In the genomic region with DNA sequence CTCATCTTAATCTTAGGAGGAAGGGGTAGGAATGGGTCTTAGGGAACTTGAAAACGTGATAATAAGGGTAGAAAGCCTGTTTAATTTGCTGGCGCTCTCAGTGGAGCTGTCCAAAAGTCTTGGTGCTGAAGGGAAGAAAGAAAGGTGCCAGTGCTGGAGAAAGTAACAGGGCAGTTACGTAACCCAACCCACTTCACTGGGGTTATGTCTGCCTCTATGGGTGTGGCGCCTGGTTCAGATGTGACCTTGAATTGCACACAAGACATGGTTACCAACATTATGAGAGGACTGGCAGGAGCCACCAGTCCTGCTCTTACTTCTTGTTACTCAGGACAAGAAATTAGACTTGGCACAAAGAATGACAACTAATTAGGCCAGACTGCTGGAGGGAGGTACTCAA, we compare ENCODE assay signal across 12 cellular contexts. TPM values are rescaled to one million over a fixed set of nuclear protein-coding genes. Genes with fewer than 3 reads are reported as not detected.
DNase-seq lines count a peak whose midpoint lies in the region; ATAC-seq and TF ChIP-seq lines count a peak whose summit lies in the region.
"Had no signal": no experiment of that assay in that cellular context is flagged by ENCODE, and none has a peak within 500 bp of the region (broad histone marks: within the 10 kb centered on the region; RNA-seq: fewer than 3 reads in every experiment).

No MANE protein-coding gene starts in this region.

- no peaks in the 10 kb centered on the region for H3K79me2 ChIP-seq in GM23338 (replicated peaks; ENCODE audit: insufficient read depth)

- H4K20me1 ChIP-seq in GM23338 (replicated peaks; ENCODE audit: insufficient read depth): 0 out of 2 replicates have a peak, but pooled peaks cover 3% of the 10 kb centered on the region

- TF ChIP-seq CTCF in GM23338 (conservative IDR thresholded peaks at IDR 0.05; ENCODE audit: low read depth in 2 of 2) (no peak), neural crest cell (conservative IDR thresholded peaks at IDR 0.05) (no peak)

- H3K36me3 Mint-ChIP-seq in GM23338 (ENCODE audit: low read depth) (no peaks in the 10 kb centered on the region), neural crest cell (ENCODE audit: low read depth) (no peaks in the 10 kb centered on the region)
- H3K36me3 Mint-ChIP-seq: stimulated activated effector memory CD8-positive, alpha-beta T cell treated with anti-CD3 and anti-CD28 coated beads, Interleukin-12 subunit alpha, Interleukin-12 subunit beta, amount 100 ng/mL, for 72 hours had no signal

- H3K27me3 Mint-ChIP-seq in GM23338 (ENCODE audit: insufficient read depth, low read depth, poor library complexity): peaks cover 32% of the 10 kb centered on the region
- H3K27me3 Mint-ChIP-seq in neural crest cell (ENCODE audit: low read depth): peaks cover 96% of the 10 kb centered on the region

- H3K4me1 ChIP-seq in GM23338 (ENCODE audit: insufficient read depth): peaks cover 22% of the 10 kb centered on the region
- H3K4me1 ChIP-seq: left ventricle myocardium inferior, Peyer's patch had no signal

- H3K4me1 Mint-ChIP-seq in GM23338 (peaks cover 26% of the 10 kb centered on the region), neural crest cell (peaks cover 2% of the 10 kb centered on the region)

- H3K4me2 ChIP-seq in GM23338: no peak overlapping the region

- H3K27ac Mint-ChIP-seq in GM23338 (no peak overlapping the region), neural crest cell (ENCODE audit: unreplicated experiment) (no peak overlapping the region)
- H3K27ac Mint-ChIP-seq: HFFc6; stimulated activated effector memory CD8-positive, alpha-beta T cell treated with anti-CD3 and anti-CD28 coated beads, Interleukin-12 subunit alpha, Interleukin-12 subunit beta, amount 100 ng/mL, for 72 hours had no signal

- H2AFZ ChIP-seq in GM23338: no peak overlapping the region

- H3K4me3 Mint-ChIP-seq in GM23338 (no peak overlapping the region), neural crest cell (no peak overlapping the region)
- H3K4me3 Mint-ChIP-seq: HFFc6; stimulated activated effector memory CD8-positive, alpha-beta T cell treated with anti-CD3 and anti-CD28 coated beads, Interleukin-12 subunit alpha, Interleukin-12 subunit beta, amount 100 ng/mL, for 72 hours had no signal

- H3F3A ChIP-seq in GM23338 (replicated peaks; ENCODE audit: low read depth): 0 out of 2 replicates have a peak, but pooled peaks cover 3% of the 10 kb centered on the region

- ATAC-seq in GM23338 (peak; percentile 20), HG03442 (IDR thresholded peaks at IDR 0.05; ENCODE audit: unreplicated experiment) (no peak)
- ATAC-seq: stimulated activated effector memory CD8-positive, alpha-beta T cell treated with anti-CD3 and anti-CD28 coated beads, Interleukin-12 subunit alpha, Interleukin-12 subunit beta, amount 100 ng/mL, for 72 hours had no signal

- no peak overlapping the region for H3K27ac ChIP-seq in GM23338 (ENCODE audit: low read depth)
- H3K27ac ChIP-seq: left ventricle myocardium inferior, Peyer's patch, skin epidermis had no signal

- H3K27me3 ChIP-seq in GM23338 (ENCODE audit: insufficient read depth): peaks cover 64% of the 10 kb centered on the region
- H3K27me3 ChIP-seq: Peyer's patch had no signal

- peak; percentile 75 for DNase-seq in GM23338 (ENCODE audit: low spot score)
- peak; percentile 21 for DNase-seq in NCI-H226
- peak; percentile 44 for DNase-seq in dermis blood vessel endothelial cell
- peak; percentile 39 for DNase-seq in neural crest cell (ENCODE audit: low read depth, low spot score)
- no peak for DNase-seq in putamen (ENCODE audit: low spot score)
- DNase-seq in NCI-H2171 treated with DMSO at 0.1 percent for 48 hours (lab: John Stamatoyannopoulos, UW): no peak
- DNase-seq: HFFc6, left ventricle myocardium inferior, Peyer's patch had no signal

- no peaks in the 10 kb centered on the region for H3K36me3 ChIP-seq in GM23338 (ENCODE audit: insufficient read depth)
- H3K36me3 ChIP-seq: left ventricle myocardium inferior, Peyer's patch had no signal

- H3K4me3 ChIP-seq in GM23338: no peak overlapping the region
- H3K4me3 ChIP-seq: left ventricle myocardium inferior, Peyer's patch, skin epidermis had no signal

- H3K9me2 ChIP-seq in GM23338 (ENCODE audit: insufficient read depth): no peaks in the 10 kb centered on the region

- H3K9me3 Mint-ChIP-seq in GM23338 (no peaks in the 10 kb centered on the region), neural crest cell (no peaks in the 10 kb centered on the region)
- H3K9me3 Mint-ChIP-seq: HFFc6; stimulated activated effector memory CD8-positive, alpha-beta T cell treated with anti-CD3 and anti-CD28 coated beads, Interleukin-12 subunit alpha, Interleukin-12 subunit beta, amount 100 ng/mL, for 72 hours had no signal

TF ChIP-seq in GM23338, 12 proteins besides CTCF, POLR2A, EP300 and RAD21:
- no peak for TF ChIP-seq STAT1 (IDR thresholded peaks at IDR 0.05; ENCODE audit: unreplicated experiment)
- TF ChIP-seq, protein P1, sequence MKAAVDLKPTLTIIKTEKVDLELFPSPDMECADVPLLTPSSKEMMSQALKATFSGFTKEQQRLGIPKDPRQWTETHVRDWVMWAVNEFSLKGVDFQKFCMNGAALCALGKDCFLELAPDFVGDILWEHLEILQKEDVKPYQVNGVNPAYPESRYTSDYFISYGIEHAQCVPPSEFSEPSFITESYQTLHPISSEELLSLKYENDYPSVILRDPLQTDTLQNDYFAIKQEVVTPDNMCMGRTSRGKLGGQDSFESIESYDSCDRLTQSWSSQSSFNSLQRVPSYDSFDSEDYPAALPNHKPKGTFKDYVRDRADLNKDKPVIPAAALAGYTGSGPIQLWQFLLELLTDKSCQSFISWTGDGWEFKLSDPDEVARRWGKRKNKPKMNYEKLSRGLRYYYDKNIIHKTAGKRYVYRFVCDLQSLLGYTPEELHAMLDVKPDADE (IDR thresholded peaks at IDR 0.05): no peak
- TF ChIP-seq ZNF114 (CRISPR knock-in tag; IDR thresholded peaks at IDR 0.05): no peak
- TF ChIP-seq, protein P2, sequence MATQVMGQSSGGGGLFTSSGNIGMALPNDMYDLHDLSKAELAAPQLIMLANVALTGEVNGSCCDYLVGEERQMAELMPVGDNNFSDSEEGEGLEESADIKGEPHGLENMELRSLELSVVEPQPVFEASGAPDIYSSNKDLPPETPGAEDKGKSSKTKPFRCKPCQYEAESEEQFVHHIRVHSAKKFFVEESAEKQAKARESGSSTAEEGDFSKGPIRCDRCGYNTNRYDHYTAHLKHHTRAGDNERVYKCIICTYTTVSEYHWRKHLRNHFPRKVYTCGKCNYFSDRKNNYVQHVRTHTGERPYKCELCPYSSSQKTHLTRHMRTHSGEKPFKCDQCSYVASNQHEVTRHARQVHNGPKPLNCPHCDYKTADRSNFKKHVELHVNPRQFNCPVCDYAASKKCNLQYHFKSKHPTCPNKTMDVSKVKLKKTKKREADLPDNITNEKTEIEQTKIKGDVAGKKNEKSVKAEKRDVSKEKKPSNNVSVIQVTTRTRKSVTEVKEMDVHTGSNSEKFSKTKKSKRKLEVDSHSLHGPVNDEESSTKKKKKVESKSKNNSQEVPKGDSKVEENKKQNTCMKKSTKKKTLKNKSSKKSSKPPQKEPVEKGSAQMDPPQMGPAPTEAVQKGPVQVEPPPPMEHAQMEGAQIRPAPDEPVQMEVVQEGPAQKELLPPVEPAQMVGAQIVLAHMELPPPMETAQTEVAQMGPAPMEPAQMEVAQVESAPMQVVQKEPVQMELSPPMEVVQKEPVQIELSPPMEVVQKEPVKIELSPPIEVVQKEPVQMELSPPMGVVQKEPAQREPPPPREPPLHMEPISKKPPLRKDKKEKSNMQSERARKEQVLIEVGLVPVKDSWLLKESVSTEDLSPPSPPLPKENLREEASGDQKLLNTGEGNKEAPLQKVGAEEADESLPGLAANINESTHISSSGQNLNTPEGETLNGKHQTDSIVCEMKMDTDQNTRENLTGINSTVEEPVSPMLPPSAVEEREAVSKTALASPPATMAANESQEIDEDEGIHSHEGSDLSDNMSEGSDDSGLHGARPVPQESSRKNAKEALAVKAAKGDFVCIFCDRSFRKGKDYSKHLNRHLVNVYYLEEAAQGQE (IDR thresholded peaks at IDR 0.05; ENCODE audit: unreplicated experiment): peak; percentile 86
- no peak for TF ChIP-seq POLR2AphosphoS5 (IDR thresholded peaks at IDR 0.05; ENCODE audit: low read depth)
- no peak for TF ChIP-seq EZH2 (IDR thresholded peaks at IDR 0.05; ENCODE audit: low read depth, unreplicated experiment)
- TF ChIP-seq ZNF331 (CRISPR knock-in tag; IDR thresholded peaks at IDR 0.05; ENCODE audit: low read depth): no peak

RNA-seq across cellular contexts. Expression of a gene that starts 18.6 kb away (rescaled TPM):
- 71.0 and 94.4 TPM in 2 replicates for total RNA-seq in GM23338 (2014; rRNA removed; shearing (Covaris generic))
- 16.8 and 19.6 TPM in 2 replicates for polyA plus RNA-seq in GM23338 (2016; fragmentation: Nextera tagmentation; extraction: Ambion mirVana)
- 46.3 and 66.5 TPM in 2 replicates for total RNA-seq in dermis blood vessel endothelial cell
- total RNA-seq in neural crest cell: 67.1 and 73.1 TPM in 2 replicates

Comparison
In these comparisons a context has a peak if more than half of its experiments do, and no peak if none do; other contexts are left out.
1. DNase-seq: peak in GM23338 (single experiment), NCI-H226 (single experiment), dermis blood vessel endothelial cell (single experiment) and neural crest cell (single experiment); none in putamen (single experiment) and NCI-H2171 treated with DMSO at 0.1 percent for 48 hours (single experiment).